Comparison of ENCODE assay signal across 13 cellular contexts in the genomic region with DNA sequence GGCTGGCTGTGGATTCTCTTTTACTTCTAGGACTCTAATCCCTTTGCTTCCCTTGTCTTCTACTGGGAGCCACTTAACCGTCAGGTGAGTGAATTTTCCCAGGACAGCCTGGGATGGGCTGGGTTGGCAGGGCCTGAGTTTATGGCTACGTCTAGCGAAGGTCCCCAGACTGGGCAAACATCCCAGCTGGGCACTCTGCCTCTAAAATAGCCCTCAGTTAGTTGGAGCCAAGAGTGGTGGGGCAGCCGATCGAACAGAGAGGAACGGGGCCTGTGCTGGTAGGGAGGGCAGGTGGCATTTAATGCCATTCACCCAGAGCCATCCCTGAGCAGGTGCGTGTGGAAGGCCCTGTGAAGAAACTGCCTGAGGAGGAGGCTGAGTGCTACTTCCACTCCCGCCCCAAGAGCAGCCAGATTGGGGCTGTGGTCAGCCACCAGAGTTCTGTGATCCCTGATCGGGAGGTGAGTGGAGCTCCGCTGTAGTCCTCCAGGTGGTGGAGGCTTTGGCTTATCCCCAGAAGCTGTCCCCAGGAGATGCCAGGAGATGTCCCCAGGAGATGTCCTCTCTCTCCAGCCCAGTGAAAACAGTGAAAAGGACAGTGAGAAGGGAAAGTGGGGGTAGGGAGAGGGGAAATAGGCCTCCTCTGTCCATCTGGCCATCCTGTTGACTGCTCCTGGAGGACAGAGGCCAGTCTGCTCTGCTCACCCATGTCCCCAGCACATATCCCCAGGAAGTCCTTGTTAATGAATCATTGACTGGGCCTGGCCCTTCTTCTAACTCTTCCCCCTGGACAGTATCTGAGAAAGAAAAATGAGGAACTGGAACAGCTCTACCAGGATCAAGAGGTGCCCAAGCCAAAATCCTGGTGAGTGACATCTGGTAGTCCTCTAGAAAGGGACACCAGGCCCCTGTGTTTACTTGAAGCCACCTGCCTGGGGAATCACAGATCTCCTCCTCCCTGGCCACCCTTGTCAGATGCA. TPM values are rescaled to one million over a fixed set of nuclear protein-coding genes. Genes with fewer than 3 reads are reported as not detected.
DNase-seq lines count a peak whose midpoint lies in the region; ATAC-seq and TF ChIP-seq lines count a peak whose summit lies in the region.
"Had no signal": no experiment of that assay in that cellular context is flagged by ENCODE, and none has a peak within 500 bp of the region (broad histone marks: within the 10 kb centered on the region; RNA-seq: fewer than 3 reads in every experiment).

No MANE protein-coding gene starts in this region.

- H3K9me3 ChIP-seq in body of pancreas: no peaks in the 10 kb centered on the region
- H3K9me3 ChIP-seq in upper lobe of left lung: no peaks in the 10 kb centered on the region
- H3K9me3 ChIP-seq: heart left ventricle had no signal

- H3K36me3 ChIP-seq in body of pancreas (replicated peaks in 1 of 2; ENCODE audit: insufficient read depth in 1 of 2, low read depth in 2 of 2): no peaks in the 10 kb centered on the region
- H3K36me3 ChIP-seq in upper lobe of left lung: peaks cover 0 to 20% (median 5%) of the 10 kb centered on the region in 4 donors

- intact Hi-C loops in body of pancreas (cut with DNase I): no loop called here

- TF ChIP-seq EP300 in upper lobe of left lung (IDR thresholded peaks at IDR 0.05): no peak

- TF ChIP-seq CTCF in C4-2B (conservative IDR thresholded peaks at IDR 0.05): no peak
- no peak for TF ChIP-seq CTCF in HFFc6 (IDR thresholded peaks at IDR 0.05)
- TF ChIP-seq CTCF in body of pancreas (IDR thresholded peaks at IDR 0.05): no peak
- no peak for TF ChIP-seq CTCF in nephron progenitor cell (IDR thresholded peaks at IDR 0.05)
- TF ChIP-seq CTCF in upper lobe of left lung (IDR thresholded peaks at IDR 0.05): no peak

- H3K4me3 ChIP-seq in body of pancreas (no peak overlapping the region), upper lobe of left lung (no peak overlapping the region)
- H3K4me3 ChIP-seq: heart left ventricle had no signal

- H3K27ac Mint-ChIP-seq in HFFc6 (peak overlapping the region; percentile 54), nephron progenitor cell (peak overlapping the region; percentile 58)
- H3K27ac Mint-ChIP-seq: H9 had no signal

- TF ChIP-seq POLR2A in body of pancreas (IDR thresholded peaks at IDR 0.05) (no peak), erythroblast (IDR thresholded peaks at IDR 0.05; ENCODE audit: low read length) (no peak), upper lobe of left lung (IDR thresholded peaks at IDR 0.05) (peak in 1 of 4 donors; percentile 2)

- H3K9me3 Mint-ChIP-seq in HFFc6 (0 out of 2 replicates have a peak, but pooled peaks cover 3% of the 10 kb centered on the region), nephron progenitor cell (peaks cover 5% of the 10 kb centered on the region)
- H3K9me3 Mint-ChIP-seq: H9 had no signal

- H3K4me1 Mint-ChIP-seq in HFFc6 (ENCODE audit: low read depth): peaks cover 58% of the 10 kb centered on the region
- H3K4me1 Mint-ChIP-seq in nephron progenitor cell: peaks cover 27% of the 10 kb centered on the region

- peaks cover 4% of the 10 kb centered on the region; the same call in 1 of the 2 replicates for H3K27me3 Mint-ChIP-seq in HFFc6 (ENCODE audit: insufficient read depth)
- H3K27me3 Mint-ChIP-seq in nephron progenitor cell (ENCODE audit: low read depth, poor library complexity): peaks cover 14% of the 10 kb centered on the region

- ATAC-seq in body of pancreas (no peak), HG03097 (IDR thresholded peaks at IDR 0.05; ENCODE audit: low FRiP score, unreplicated experiment) (no peak), upper lobe of left lung (ENCODE audit: low FRiP score in 2 of 2) (no peak), HG03378 (IDR thresholded peaks at IDR 0.05; ENCODE audit: unreplicated experiment) (no peak)

- WGBS in body of pancreas, 2 donors: 26 to 45% methylated on average over 10 of the region's 10 CpGs
- 83 to 89% methylated on average over 10 of the region's 10 CpGs for WGBS in upper lobe of left lung, 2 donors

- H3K27me3 ChIP-seq in body of pancreas: no peaks in the 10 kb centered on the region
- H3K27me3 ChIP-seq in upper lobe of left lung: no peaks in the 10 kb centered on the region
- H3K27me3 ChIP-seq: heart left ventricle had no signal

- H3K4me1 ChIP-seq in body of pancreas (peaks cover 96% of the 10 kb centered on the region), upper lobe of left lung (peaks cover 26 to 67% (median 47%) of the 10 kb centered on the region in 4 donors)

- no peak overlapping the region for H3K4me3 Mint-ChIP-seq in HFFc6
- H3K4me3 Mint-ChIP-seq in nephron progenitor cell: no peak overlapping the region
- H3K4me3 Mint-ChIP-seq: H9 had no signal

- H3K27ac ChIP-seq in C4-2B: peak overlapping the region; percentile 92
- H3K27ac ChIP-seq in body of pancreas: peak overlapping the region; percentile 52 to 99 (median 96)
- peak overlapping the region in 2 of 4 donors; percentile 54 to 56 for H3K27ac ChIP-seq in upper lobe of left lung

- DNase-seq in HFFc6 (no peak), body of pancreas (peak; percentile 57 to 79 (median 70)), nephron progenitor cell (no peak), erythroblast (lab: John Stamatoyannopoulos, UW) (no peak), upper lobe of left lung (no peak)
- DNase-seq: dermis blood vessel endothelial cell, DMS153, H9, RPMI8226 had no signal

- H3K36me3 Mint-ChIP-seq in HFFc6 (ENCODE audit: low read depth): peaks cover 4% of the 10 kb centered on the region
- H3K36me3 Mint-ChIP-seq in nephron progenitor cell (ENCODE audit: low read depth): no peaks in the 10 kb centered on the region

RNA-seq across cellular contexts. Expression of a gene that starts 4.4 kb away (rescaled TPM):
- total RNA-seq in HFFc6 (2021; fragmentation: NEBNext Ultra II Directional; extraction: Animal tissue kit (Norgen Biotek cat#: 25700)): 10 to 100 TPM; 46.0 to 55.5 (median 51.1) TPM
- total RNA-seq in body of pancreas: 10 to 100 TPM; 27.8 to 55.4 TPM
- total RNA-seq in upper lobe of left lung: 10 to 100 TPM; 16.2 to 40.2 (median 28.7) TPM

RNA-seq across cellular contexts. Expression of a gene that starts 11.9 kb away (rescaled TPM):
- not detected for total RNA-seq in HFFc6 (2021; fragmentation: NEBNext Ultra II Directional; extraction: Animal tissue kit (Norgen Biotek cat#: 25700))
- total RNA-seq in body of pancreas (10 to 100 TPM; 36.6 to 63.3 TPM), upper lobe of left lung (100 to 1,000 TPM in 1 of 6 donors, 10 to 100 TPM in 5; 34.2 to 105 (median 75.2) TPM)
- total RNA-seq: dermis blood vessel endothelial cell, H9 had no signal

RNA-seq across cellular contexts. Expression of a gene that starts 25.1 kb away (rescaled TPM):
- total RNA-seq in HFFc6 (2021; fragmentation: NEBNext Ultra II Directional; extraction: Animal tissue kit (Norgen Biotek cat#: 25700)): 10 to 100 TPM; 78.4 to 91.3 (median 81.8) TPM
- total RNA-seq in body of pancreas (100 to 1,000 TPM; 209 to 588 TPM), upper lobe of left lung (100 to 1,000 TPM in 5 of 6 donors, 10 to 100 TPM in 1; 76.6 to 661 (median 160) TPM)

RNA-seq across cellular contexts. Expression of a gene that starts 49.8 kb away (rescaled TPM):
- 10 to 100 TPM; 10.7 to 17.5 (median 16.4) TPM for total RNA-seq in HFFc6 (2021; fragmentation: NEBNext Ultra II Directional; extraction: Animal tissue kit (Norgen Biotek cat#: 25700))
- 1 to 10 TPM; 4.7 to 6.3 TPM for total RNA-seq in body of pancreas
- 10 to 100 TPM in 3 of 6 donors, 1 to 10 TPM in 3; 7.6 to 19.4 (median 13.1) TPM for total RNA-seq in upper lobe of left lung

Comparison
In these comparisons a context has a peak if more than half of its experiments do, and no peak if none do; other contexts are left out.
1. DNase-seq: peak in body of pancreas (4 of 4); none in HFFc6 (single experiment), nephron progenitor cell (single experiment), erythroblast (0 of 2) and upper lobe of left lung (0 of 2).
2. RNA of a gene that starts 11.9 kb away (total RNA-seq): 34.2 to 105 TPM in upper lobe of left lung and 36.6 to 63.3 TPM in body of pancreas; not detected in HFFc6; every median in the first group is over 10 times any median in the second.